ENCODE assay signal across 6 cellular contexts in genomic region chr11:1159526-1160220, GRCh38. TPM values are rescaled to one million over a fixed set of nuclear protein-coding genes. Genes with fewer than 3 reads are reported as not detected.
"Had no signal": no experiment of that assay in that cellular context is flagged by ENCODE, and none has a peak within 500 bp of the region (broad histone marks: within the 10 kb centered on the region; RNA-seq: fewer than 3 reads in every experiment).

No MANE protein-coding gene starts in this region.

RNA-seq across cellular contexts. Expression of gene MUC5AC, which starts 1.9 kb away (rescaled TPM):
- total RNA-seq: activated CD4-positive, alpha-beta T cell treated with anti-CD3 and anti-CD28 coated beads for 36 hours; activated CD4-positive, alpha-beta T cell treated with anti-CD3 and anti-CD28 coated beads, Interleukin-2, amount 10 ng/mL, durations not matched to agents 7 days and 5 days; activated CD8-positive, alpha-beta T cell treated with anti-CD3 and anti-CD28 coated beads, Interleukin-2, amount 10 ng/mL, durations not matched to agents 7 days and 5 days; activated naive CD8-positive, alpha-beta T cell treated with anti-CD3 and anti-CD28 coated beads, Interleukin-2, amount 10 ng/mL, durations not matched to agents 7 days and 5 days; cardiac muscle cell; Right ventricle myocardium superior had no signal
- polyA plus RNA-seq: cardiac muscle cell had no signal
